In genomic region chr2:215712219-215712849, GRCh38 we compare ENCODE assay signal across 15 cellular contexts.
DNase-seq lines count a peak whose midpoint lies in the region; ATAC-seq and TF ChIP-seq lines count a peak whose summit lies in the region.
"Had no signal": no experiment of that assay in that cellular context is flagged by ENCODE, and none has a peak within 500 bp of the region (broad histone marks: within the 10 kb centered on the region; RNA-seq: fewer than 3 reads in every experiment).

No MANE protein-coding gene starts in this region.

- H3K9ac ChIP-seq in skeletal muscle tissue (ENCODE audit: low read depth in 1 of 3, low read length in 3 of 3): no peak overlapping the region

- no peak for TF ChIP-seq POLR2A in Peyer's patch (IDR thresholded peaks at IDR 0.05)

- H3K4me1 ChIP-seq in skeletal muscle tissue (ENCODE audit: control insufficient read depth in 3 of 3, insufficient read depth in 3 of 3, low read length in 3 of 3) (peaks cover 8 to 16% (median 10%) of the 10 kb centered on the region in 3 donors), Peyer's patch (peaks cover 0 to 8% (median 0%) of the 10 kb centered on the region in 4 donors)

- no peak for ATAC-seq in GM19395 (IDR thresholded peaks at IDR 0.05; ENCODE audit: unreplicated experiment)
- ATAC-seq: T-helper 17 cell had no signal

- CTCF ChIA-PET in HEK293T (lab: Yijun Ruan, JAX): no interaction called here

- no peaks in the 10 kb centered on the region for H3K36me3 ChIP-seq in skeletal muscle tissue (ENCODE audit: control insufficient read depth in 3 of 3, insufficient read depth in 3 of 3, low read length in 3 of 3)
- no peaks in the 10 kb centered on the region for H3K36me3 ChIP-seq in Peyer's patch
- H3K36me3 ChIP-seq: neutrophil had no signal

- TF ChIP-seq CTCF in coronary artery (IDR thresholded peaks at IDR 0.05): no peak
- TF ChIP-seq CTCF in Peyer's patch (IDR thresholded peaks at IDR 0.05): no peak

- H3K9me3 ChIP-seq in skeletal muscle tissue (ENCODE audit: control insufficient read depth in 3 of 3, low read length in 3 of 3) (no peaks in the 10 kb centered on the region), Peyer's patch (no peaks in the 10 kb centered on the region)
- H3K9me3 ChIP-seq: neutrophil had no signal

- POLR2A ChIA-PET in HEK293T (lab: Yijun Ruan, JAX): no interaction called here

- H3K27me3 ChIP-seq in skeletal muscle tissue (ENCODE audit: control insufficient read depth in 3 of 3, insufficient read depth in 3 of 3, low read length in 3 of 3): no peaks in the 10 kb centered on the region
- no peaks in the 10 kb centered on the region for H3K27me3 ChIP-seq in Peyer's patch

- H3K4me3 ChIP-seq in coronary artery (no peak overlapping the region), skeletal muscle tissue (ENCODE audit: low read length in 3 of 3) (no peak overlapping the region), Peyer's patch (no peak overlapping the region)

- DNase-seq in HEK293T (ENCODE audit: extremely low spot score) (no peak), coronary artery (ENCODE audit: low spot score) (no peak), kidney tubule cell (ENCODE audit: low spot score) (peak; percentile 68), DMS53 (lab: John Stamatoyannopoulos, UW) (no peak), Peyer's patch (no peak), SHP77 treated with DMSO at 0.1 percent for 48 hours (lab: John Stamatoyannopoulos, UW) (no peak)
- DNase-seq: activated CD4-positive, alpha-beta T cell treated with anti-CD3 and anti-CD28 coated beads, Interleukin-2, amount 50 U/mL, for 1 hour; caudate nucleus; CD8-positive, alpha-beta memory T cell; Karpas-422; NCI-H2029 treated with DMSO at 0.1 percent for 48 hours; T-helper 17 cell had no signal

- peak overlapping the region; percentile 30 to 68 for H3K27ac ChIP-seq in coronary artery
- peak overlapping the region; percentile 46 for H3K27ac ChIP-seq in skeletal muscle tissue (ENCODE audit: low read depth, low read length)
- H3K27ac ChIP-seq in Peyer's patch: peak overlapping the region in 2 of 4 donors; percentile 0 to 51
- H3K27ac ChIP-seq: neutrophil had no signal

TF ChIP-seq in HEK293T, 16 proteins besides CTCF, POLR2A, EP300 and RAD21:
- no peak for TF ChIP-seq NFRKB (IDR thresholded peaks at IDR 0.05)
- TF ChIP-seq PKNOX1 (IDR thresholded peaks at IDR 0.05): peak; percentile 44
